Comparison of ENCODE assay signal across 2 cellular contexts in genomic region chr3:72144773-72145505, GRCh38.
TF ChIP-seq lines count a peak whose summit lies in the region.

No MANE protein-coding gene starts in this region.

TF ChIP-seq in K562, 482 proteins besides CTCF, POLR2A, EP300 and RAD21 (continued from another document and continues in another):
- no peak for TF ChIP-seq RERE (CRISPR knock-in tag; IDR thresholded peaks at IDR 0.05; ENCODE audit: borderline replicate concordance)
- peak; percentile 97 for TF ChIP-seq NEUROD1 (IDR thresholded peaks at IDR 0.05; ENCODE audit: borderline replicate concordance, low read depth, low read length, partially characterized antibody)
- TF ChIP-seq ZNF609 (CRISPR knock-in tag; IDR thresholded peaks at IDR 0.05; ENCODE audit: borderline replicate concordance) = no peak
- peak; percentile 59 for TF ChIP-seq L3MBTL2 (IDR thresholded peaks at IDR 0.05)
- no peak for TF ChIP-seq FUS (optimal IDR thresholded peaks at IDR 0.05; ENCODE audit: low read depth, low read length)
- TF ChIP-seq ZHX1 (conservative IDR thresholded peaks at IDR 0.05; ENCODE audit: low read length) = no peak
- TF ChIP-seq ZBTB9 (CRISPR knock-in tag; IDR thresholded peaks at IDR 0.05) = 0 out of 2 replicates have a peak, but pooled peaks have one; percentile 62

TF ChIP-seq in WTC11, 78 proteins besides CTCF, POLR2A, EP300 and RAD21 (continued from another document):
- TF ChIP-seq PREB (CRISPR knock-in tag; IDR thresholded peaks at IDR 0.05; ENCODE audit: borderline replicate concordance) = no peak
- TF ChIP-seq TCF7 (CRISPR knock-in tag; IDR thresholded peaks at IDR 0.05; ENCODE audit: low read depth) = no peak
- TF ChIP-seq KAT7 (CRISPR knock-in tag; IDR thresholded peaks at IDR 0.05; ENCODE audit: borderline replicate concordance) = no peak
- no peak for TF ChIP-seq ZBTB43 (CRISPR knock-in tag; IDR thresholded peaks at IDR 0.05)
